ENCODE assay signal across 12 cellular contexts in the genomic region with DNA sequence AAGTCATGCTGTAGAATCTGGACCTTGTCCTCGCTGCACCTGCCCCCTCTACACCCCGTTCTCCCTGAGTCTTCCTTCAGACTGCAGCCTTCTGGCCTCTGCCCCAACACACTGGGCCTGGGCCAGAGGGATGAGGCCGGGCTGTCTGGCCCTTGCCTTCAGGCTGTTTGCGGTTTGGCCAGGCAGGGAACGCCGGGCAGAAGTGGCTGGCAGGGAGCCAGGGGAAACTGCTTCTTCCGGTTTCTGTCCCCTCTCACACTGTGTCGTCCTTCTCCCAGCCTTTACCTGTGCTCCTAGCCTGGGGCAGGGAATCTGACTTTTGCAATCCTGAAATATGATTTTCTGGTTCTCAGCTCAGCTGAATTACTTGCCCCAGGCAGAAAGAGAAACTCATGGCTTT. TPM values are rescaled to one million over a fixed set of nuclear protein-coding genes. Genes with fewer than 3 reads are reported as not detected.
DNase-seq lines count a peak whose midpoint lies in the region; ATAC-seq, FAIRE-seq and TF ChIP-seq lines count a peak whose summit lies in the region.
"Had no signal": no experiment of that assay in that cellular context is flagged by ENCODE, and none has a peak within 500 bp of the region (broad histone marks: within the 10 kb centered on the region; RNA-seq: fewer than 3 reads in every experiment).

No MANE protein-coding gene starts in this region.

- TF ChIP-seq POLR2A in lower leg skin (IDR thresholded peaks at IDR 0.05) (no peak), transverse colon (IDR thresholded peaks at IDR 0.05) (no peak)

- TF ChIP-seq CTCF in bronchial epithelial cell (IDR thresholded peaks at IDR 0.05; ENCODE audit: insufficient read depth, low read length, severe bottlenecking) (no peak), lower leg skin (IDR thresholded peaks at IDR 0.05) (no peak), transverse colon (IDR thresholded peaks at IDR 0.05) (no peak)

- peaks cover 2% of the 10 kb centered on the region for H3K36me3 ChIP-seq in bronchial epithelial cell (ENCODE audit: control insufficient read depth, insufficient read depth, low read length)
- peaks cover 0 to 24% (median 8%) of the 10 kb centered on the region in 4 donors for H3K36me3 ChIP-seq in transverse colon

- FAIRE-seq in bronchial epithelial cell (lab: Jason Lieb, UNC): peak; percentile 72

- 34 to 49% methylated on average over 8 of the region's 8 CpGs for WGBS in lower leg skin, 2 donors
- 47 to 48% methylated on average over 2 to 8 of the region's 8 CpGs for WGBS in transverse colon (ENCODE audit: low coverage in 1 of 2), 2 donors

- peak overlapping the region; percentile 51 to 70 (median 64) for H3K27ac ChIP-seq in transverse colon
- H3K27ac ChIP-seq: thoracic aorta had no signal

- H3K27me3 ChIP-seq in bronchial epithelial cell (ENCODE audit: control insufficient read depth, insufficient read depth, low read length) (no peaks in the 10 kb centered on the region), transverse colon (no peaks in the 10 kb centered on the region)

- H3K9me3 ChIP-seq in transverse colon: no peaks in the 10 kb centered on the region
- H3K9me3 ChIP-seq: thoracic aorta had no signal

- peaks cover 0 to 36% (median 17%) of the 10 kb centered on the region in 4 donors for H3K4me1 ChIP-seq in transverse colon

- intact Hi-C loops in lower leg skin (cut with DNase I; ENCODE audit: low total_unique reads): no loop called here
- intact Hi-C loops in transverse colon (cut with DNase I; ENCODE audit: low total_unique reads): no loop called here

- peak; percentile 41 for DNase-seq in NCI-H345 (lab: John Stamatoyannopoulos, UW)
- no peak for DNase-seq in NCI-H345 treated with DMSO at 0.1 percent for 48 hours (lab: John Stamatoyannopoulos, UW; ENCODE audit: unreplicated experiment)
- DNase-seq in bronchial epithelial cell (ENCODE audit: low read depth): peak; percentile 91
- DNase-seq in lower leg skin (ENCODE audit: low spot score in 2 of 2): peak; percentile 42 to 90
- peak; percentile 84 for DNase-seq in transverse colon
- DNase-seq in glomerular visceral epithelial cell (ENCODE audit: extremely low spot score): no peak
- no peak for DNase-seq in NCI-H446 treated with DMSO at 0.1 percent for 48 hours (lab: John Stamatoyannopoulos, UW)
- DNase-seq: ACHN; activated CD4-positive, alpha-beta T cell treated with anti-CD3 and anti-CD28 coated beads for 1 hour; Karpas-422 had no signal

- in situ Hi-C loops in transverse colon (cut with MboI; ENCODE audit: low pct_ligation_motif_present in 1 of 4, low pct_unique_long_range_greater_than_20kb in 1 of 4, low sequenced_read_pairs in 3 of 4): no loop called here

- ATAC-seq in HG03571 (IDR thresholded peaks at IDR 0.05; ENCODE audit: unreplicated experiment): no peak

- no peak for TF ChIP-seq EP300 in transverse colon (IDR thresholded peaks at IDR 0.05; ENCODE audit: low read depth)

- H3K4me3 ChIP-seq in bronchial epithelial cell (ENCODE audit: low read depth, low read length) (no peak overlapping the region), lower leg skin (ENCODE audit: low read depth, poor library complexity, severe bottlenecking) (no peak overlapping the region), transverse colon (no peak overlapping the region)
- H3K4me3 ChIP-seq: thoracic aorta had no signal

RNA-seq across cellular contexts. Expression of gene DGLUCY, which starts 13.5 kb away (rescaled TPM):
- total RNA-seq in bronchial epithelial cell (7.0 and 8.4 TPM in 2 replicates), lower leg skin (10 to 100 TPM; 27.8 to 65.0 (median 61.3) TPM), transverse colon (100 to 1,000 TPM in 2 of 4 donors, 10 to 100 TPM in 2; 62.1 to 229 (median 102) TPM)

Comparison
In these comparisons a context has a peak if more than half of its experiments do, and no peak if none do; other contexts are left out.
1. DNase-seq: peak in NCI-H345 (single experiment), bronchial epithelial cell (single experiment), lower leg skin (2 of 2) and transverse colon (single experiment); none in NCI-H345 treated with DMSO at 0.1 percent for 48 hours (single experiment), glomerular visceral epithelial cell (single experiment) and NCI-H446 treated with DMSO at 0.1 percent for 48 hours (single experiment).